ENCODE assay signal across 1 cellular context in the genomic region with DNA sequence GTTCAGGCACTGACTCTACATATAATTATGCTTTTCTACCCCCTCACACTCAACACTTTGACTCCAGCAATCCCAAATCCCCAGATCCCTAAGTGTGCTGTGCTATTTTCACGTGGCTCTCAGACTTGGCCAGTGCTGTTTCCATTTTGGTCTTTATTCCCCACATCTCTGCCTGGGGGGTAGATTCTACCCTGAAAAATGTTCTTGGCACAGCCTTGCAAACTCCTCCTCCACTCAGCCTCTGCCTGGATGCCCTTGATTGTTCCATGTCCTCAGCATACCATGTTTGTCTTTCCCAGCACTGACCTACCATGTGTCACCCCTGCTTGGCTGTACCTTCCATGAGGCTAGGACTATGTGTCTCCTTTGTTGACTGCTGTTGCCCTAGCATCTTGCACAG.
TF ChIP-seq lines count a peak whose summit lies in the region.

No MANE protein-coding gene starts in this region.

TF ChIP-seq in H1, 55 proteins besides CTCF, POLR2A, EP300 and RAD21:
- TF ChIP-seq, protein P1, sequence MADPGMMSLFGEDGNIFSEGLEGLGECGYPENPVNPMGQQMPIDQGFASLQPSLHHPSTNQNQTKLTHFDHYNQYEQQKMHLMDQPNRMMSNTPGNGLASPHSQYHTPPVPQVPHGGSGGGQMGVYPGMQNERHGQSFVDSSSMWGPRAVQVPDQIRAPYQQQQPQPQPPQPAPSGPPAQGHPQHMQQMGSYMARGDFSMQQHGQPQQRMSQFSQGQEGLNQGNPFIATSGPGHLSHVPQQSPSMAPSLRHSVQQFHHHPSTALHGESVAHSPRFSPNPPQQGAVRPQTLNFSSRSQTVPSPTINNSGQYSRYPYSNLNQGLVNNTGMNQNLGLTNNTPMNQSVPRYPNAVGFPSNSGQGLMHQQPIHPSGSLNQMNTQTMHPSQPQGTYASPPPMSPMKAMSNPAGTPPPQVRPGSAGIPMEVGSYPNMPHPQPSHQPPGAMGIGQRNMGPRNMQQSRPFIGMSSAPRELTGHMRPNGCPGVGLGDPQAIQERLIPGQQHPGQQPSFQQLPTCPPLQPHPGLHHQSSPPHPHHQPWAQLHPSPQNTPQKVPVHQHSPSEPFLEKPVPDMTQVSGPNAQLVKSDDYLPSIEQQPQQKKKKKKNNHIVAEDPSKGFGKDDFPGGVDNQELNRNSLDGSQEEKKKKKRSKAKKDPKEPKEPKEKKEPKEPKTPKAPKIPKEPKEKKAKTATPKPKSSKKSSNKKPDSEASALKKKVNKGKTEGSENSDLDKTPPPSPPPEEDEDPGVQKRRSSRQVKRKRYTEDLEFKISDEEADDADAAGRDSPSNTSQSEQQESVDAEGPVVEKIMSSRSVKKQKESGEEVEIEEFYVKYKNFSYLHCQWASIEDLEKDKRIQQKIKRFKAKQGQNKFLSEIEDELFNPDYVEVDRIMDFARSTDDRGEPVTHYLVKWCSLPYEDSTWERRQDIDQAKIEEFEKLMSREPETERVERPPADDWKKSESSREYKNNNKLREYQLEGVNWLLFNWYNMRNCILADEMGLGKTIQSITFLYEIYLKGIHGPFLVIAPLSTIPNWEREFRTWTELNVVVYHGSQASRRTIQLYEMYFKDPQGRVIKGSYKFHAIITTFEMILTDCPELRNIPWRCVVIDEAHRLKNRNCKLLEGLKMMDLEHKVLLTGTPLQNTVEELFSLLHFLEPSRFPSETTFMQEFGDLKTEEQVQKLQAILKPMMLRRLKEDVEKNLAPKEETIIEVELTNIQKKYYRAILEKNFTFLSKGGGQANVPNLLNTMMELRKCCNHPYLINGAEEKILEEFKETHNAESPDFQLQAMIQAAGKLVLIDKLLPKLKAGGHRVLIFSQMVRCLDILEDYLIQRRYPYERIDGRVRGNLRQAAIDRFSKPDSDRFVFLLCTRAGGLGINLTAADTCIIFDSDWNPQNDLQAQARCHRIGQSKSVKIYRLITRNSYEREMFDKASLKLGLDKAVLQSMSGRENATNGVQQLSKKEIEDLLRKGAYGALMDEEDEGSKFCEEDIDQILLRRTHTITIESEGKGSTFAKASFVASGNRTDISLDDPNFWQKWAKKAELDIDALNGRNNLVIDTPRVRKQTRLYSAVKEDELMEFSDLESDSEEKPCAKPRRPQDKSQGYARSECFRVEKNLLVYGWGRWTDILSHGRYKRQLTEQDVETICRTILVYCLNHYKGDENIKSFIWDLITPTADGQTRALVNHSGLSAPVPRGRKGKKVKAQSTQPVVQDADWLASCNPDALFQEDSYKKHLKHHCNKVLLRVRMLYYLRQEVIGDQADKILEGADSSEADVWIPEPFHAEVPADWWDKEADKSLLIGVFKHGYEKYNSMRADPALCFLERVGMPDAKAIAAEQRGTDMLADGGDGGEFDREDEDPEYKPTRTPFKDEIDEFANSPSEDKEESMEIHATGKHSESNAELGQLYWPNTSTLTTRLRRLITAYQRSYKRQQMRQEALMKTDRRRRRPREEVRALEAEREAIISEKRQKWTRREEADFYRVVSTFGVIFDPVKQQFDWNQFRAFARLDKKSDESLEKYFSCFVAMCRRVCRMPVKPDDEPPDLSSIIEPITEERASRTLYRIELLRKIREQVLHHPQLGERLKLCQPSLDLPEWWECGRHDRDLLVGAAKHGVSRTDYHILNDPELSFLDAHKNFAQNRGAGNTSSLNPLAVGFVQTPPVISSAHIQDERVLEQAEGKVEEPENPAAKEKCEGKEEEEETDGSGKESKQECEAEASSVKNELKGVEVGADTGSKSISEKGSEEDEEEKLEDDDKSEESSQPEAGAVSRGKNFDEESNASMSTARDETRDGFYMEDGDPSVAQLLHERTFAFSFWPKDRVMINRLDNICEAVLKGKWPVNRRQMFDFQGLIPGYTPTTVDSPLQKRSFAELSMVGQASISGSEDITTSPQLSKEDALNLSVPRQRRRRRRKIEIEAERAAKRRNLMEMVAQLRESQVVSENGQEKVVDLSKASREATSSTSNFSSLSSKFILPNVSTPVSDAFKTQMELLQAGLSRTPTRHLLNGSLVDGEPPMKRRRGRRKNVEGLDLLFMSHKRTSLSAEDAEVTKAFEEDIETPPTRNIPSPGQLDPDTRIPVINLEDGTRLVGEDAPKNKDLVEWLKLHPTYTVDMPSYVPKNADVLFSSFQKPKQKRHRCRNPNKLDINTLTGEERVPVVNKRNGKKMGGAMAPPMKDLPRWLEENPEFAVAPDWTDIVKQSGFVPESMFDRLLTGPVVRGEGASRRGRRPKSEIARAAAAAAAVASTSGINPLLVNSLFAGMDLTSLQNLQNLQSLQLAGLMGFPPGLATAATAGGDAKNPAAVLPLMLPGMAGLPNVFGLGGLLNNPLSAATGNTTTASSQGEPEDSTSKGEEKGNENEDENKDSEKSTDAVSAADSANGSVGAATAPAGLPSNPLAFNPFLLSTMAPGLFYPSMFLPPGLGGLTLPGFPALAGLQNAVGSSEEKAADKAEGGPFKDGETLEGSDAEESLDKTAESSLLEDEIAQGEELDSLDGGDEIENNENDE (IDR thresholded peaks at IDR 0.05; ENCODE audit: insufficient replicate concordance, low read length), result no peak
- TF ChIP-seq BACH1 (IDR thresholded peaks at IDR 0.05; ENCODE audit: low read length) (no peak), CBX8 (IDR thresholded peaks at IDR 0.05; ENCODE audit: borderline replicate concordance, low read depth, low read length) (no peak), SRF (IDR thresholded peaks at IDR 0.05; ENCODE audit: low read depth, low read length) (no peak), POLR2AphosphoS5 (IDR thresholded peaks at IDR 0.05; ENCODE audit: low read depth, low read length) (no peak), EZH2 (IDR thresholded peaks at IDR 0.05; ENCODE audit: low read depth, low read length, severe bottlenecking) (no peak)
